In the genomic region with DNA sequence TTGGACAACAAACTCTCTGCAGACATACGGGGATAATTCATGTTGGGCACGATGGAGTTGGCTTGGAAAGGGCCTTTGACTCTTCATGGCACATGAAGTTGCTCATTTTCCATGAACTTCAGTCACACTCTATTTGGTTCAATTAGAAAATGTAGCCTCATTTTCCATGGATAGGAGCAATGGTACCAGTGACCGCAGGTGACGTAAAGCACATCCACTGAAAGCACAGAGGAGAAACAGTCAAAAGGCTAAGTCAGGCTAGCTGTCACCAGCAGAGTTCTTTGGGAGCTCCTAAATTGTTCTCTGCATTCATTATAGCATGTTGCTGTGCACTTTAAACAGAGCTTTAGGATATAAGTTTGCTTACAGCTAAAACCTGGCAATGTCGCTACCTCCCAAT, we compare ENCODE assay signal across 1 cellular context.
TF ChIP-seq lines count a peak whose summit lies in the region.

No MANE protein-coding gene starts in this region.

TF ChIP-seq in GM23338, 12 proteins besides CTCF, POLR2A, EP300 and RAD21:
- no peak for TF ChIP-seq EZH2phosphoT487 (IDR thresholded peaks at IDR 0.05; ENCODE audit: unreplicated experiment)
- TF ChIP-seq CREB1 (CRISPR knock-in tag; IDR thresholded peaks at IDR 0.05; ENCODE audit: low read depth): no peak
- TF ChIP-seq POLR2AphosphoS5 (IDR thresholded peaks at IDR 0.05; ENCODE audit: low read depth): no peak
- TF ChIP-seq, protein P1, sequence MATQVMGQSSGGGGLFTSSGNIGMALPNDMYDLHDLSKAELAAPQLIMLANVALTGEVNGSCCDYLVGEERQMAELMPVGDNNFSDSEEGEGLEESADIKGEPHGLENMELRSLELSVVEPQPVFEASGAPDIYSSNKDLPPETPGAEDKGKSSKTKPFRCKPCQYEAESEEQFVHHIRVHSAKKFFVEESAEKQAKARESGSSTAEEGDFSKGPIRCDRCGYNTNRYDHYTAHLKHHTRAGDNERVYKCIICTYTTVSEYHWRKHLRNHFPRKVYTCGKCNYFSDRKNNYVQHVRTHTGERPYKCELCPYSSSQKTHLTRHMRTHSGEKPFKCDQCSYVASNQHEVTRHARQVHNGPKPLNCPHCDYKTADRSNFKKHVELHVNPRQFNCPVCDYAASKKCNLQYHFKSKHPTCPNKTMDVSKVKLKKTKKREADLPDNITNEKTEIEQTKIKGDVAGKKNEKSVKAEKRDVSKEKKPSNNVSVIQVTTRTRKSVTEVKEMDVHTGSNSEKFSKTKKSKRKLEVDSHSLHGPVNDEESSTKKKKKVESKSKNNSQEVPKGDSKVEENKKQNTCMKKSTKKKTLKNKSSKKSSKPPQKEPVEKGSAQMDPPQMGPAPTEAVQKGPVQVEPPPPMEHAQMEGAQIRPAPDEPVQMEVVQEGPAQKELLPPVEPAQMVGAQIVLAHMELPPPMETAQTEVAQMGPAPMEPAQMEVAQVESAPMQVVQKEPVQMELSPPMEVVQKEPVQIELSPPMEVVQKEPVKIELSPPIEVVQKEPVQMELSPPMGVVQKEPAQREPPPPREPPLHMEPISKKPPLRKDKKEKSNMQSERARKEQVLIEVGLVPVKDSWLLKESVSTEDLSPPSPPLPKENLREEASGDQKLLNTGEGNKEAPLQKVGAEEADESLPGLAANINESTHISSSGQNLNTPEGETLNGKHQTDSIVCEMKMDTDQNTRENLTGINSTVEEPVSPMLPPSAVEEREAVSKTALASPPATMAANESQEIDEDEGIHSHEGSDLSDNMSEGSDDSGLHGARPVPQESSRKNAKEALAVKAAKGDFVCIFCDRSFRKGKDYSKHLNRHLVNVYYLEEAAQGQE (IDR thresholded peaks at IDR 0.05; ENCODE audit: unreplicated experiment): no peak
- no peak for TF ChIP-seq NANOG (IDR thresholded peaks at IDR 0.05; ENCODE audit: borderline replicate concordance)
- TF ChIP-seq, protein P2, sequence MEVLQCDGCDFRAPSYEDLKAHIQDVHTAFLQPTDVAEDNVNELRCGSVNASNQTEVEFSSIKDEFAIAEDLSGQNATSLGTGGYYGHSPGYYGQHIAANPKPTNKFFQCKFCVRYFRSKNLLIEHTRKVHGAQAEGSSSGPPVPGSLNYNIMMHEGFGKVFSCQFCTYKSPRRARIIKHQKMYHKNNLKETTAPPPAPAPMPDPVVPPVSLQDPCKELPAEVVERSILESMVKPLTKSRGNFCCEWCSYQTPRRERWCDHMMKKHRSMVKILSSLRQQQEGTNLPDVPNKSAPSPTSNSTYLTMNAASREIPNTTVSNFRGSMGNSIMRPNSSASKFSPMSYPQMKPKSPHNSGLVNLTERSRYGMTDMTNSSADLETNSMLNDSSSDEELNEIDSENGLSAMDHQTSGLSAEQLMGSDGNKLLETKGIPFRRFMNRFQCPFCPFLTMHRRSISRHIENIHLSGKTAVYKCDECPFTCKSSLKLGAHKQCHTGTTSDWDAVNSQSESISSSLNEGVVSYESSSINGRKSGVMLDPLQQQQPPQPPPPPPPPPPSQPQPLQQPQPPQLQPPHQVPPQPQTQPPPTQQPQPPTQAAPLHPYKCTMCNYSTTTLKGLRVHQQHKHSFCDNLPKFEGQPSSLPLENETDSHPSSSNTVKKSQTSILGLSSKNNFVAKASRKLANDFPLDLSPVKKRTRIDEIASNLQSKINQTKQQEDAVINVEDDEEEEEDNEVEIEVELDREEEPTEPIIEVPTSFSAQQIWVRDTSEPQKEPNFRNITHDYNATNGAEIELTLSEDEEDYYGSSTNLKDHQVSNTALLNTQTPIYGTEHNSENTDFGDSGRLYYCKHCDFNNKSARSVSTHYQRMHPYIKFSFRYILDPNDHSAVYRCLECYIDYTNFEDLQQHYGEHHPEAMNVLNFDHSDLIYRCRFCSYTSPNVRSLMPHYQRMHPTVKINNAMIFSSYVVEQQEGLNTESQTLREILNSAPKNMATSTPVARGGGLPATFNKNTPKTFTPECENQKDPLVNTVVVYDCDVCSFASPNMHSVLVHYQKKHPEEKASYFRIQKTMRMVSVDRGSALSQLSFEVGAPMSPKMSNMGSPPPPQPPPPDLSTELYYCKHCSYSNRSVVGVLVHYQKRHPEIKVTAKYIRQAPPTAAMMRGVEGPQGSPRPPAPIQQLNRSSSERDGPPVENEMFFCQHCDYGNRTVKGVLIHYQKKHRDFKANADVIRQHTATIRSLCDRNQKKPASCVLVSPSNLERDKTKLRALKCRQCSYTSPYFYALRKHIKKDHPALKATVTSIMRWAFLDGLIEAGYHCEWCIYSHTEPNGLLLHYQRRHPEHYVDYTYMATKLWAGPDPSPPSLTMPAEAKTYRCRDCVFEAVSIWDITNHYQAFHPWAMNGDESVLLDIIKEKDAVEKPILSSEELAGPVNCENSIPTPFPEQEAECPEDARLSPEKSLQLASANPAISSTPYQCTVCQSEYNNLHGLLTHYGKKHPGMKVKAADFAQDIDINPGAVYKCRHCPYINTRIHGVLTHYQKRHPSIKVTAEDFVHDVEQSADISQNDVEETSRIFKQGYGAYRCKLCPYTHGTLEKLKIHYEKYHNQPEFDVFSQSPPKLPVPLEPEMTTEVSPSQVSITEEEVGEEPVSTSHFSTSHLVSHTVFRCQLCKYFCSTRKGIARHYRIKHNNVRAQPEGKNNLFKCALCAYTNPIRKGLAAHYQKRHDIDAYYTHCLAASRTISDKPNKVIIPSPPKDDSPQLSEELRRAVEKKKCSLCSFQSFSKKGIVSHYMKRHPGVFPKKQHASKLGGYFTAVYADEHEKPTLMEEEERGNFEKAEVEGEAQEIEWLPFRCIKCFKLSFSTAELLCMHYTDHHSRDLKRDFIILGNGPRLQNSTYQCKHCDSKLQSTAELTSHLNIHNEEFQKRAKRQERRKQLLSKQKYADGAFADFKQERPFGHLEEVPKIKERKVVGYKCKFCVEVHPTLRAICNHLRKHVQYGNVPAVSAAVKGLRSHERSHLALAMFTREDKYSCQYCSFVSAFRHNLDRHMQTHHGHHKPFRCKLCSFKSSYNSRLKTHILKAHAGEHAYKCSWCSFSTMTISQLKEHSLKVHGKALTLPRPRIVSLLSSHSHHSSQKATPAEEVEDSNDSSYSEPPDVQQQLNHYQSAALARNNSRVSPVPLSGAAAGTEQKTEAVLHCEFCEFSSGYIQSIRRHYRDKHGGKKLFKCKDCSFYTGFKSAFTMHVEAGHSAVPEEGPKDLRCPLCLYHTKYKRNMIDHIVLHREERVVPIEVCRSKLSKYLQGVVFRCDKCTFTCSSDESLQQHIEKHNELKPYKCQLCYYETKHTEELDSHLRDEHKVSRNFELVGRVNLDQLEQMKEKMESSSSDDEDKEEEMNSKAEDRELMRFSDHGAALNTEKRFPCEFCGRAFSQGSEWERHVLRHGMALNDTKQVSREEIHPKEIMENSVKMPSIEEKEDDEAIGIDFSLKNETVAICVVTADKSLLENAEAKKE (CRISPR knock-in tag; IDR thresholded peaks at IDR 0.05): no peak
- no peak for TF ChIP-seq STAT1 (IDR thresholded peaks at IDR 0.05; ENCODE audit: unreplicated experiment)
- no peak for TF ChIP-seq ZNF114 (CRISPR knock-in tag; IDR thresholded peaks at IDR 0.05)
- no peak for TF ChIP-seq ZNF331 (CRISPR knock-in tag; IDR thresholded peaks at IDR 0.05; ENCODE audit: low read depth)
- no peak for TF ChIP-seq EZH2 (IDR thresholded peaks at IDR 0.05; ENCODE audit: low read depth, unreplicated experiment)
- TF ChIP-seq JUNB (IDR thresholded peaks at IDR 0.05; ENCODE audit: unreplicated experiment): no peak
- TF ChIP-seq, protein P3, sequence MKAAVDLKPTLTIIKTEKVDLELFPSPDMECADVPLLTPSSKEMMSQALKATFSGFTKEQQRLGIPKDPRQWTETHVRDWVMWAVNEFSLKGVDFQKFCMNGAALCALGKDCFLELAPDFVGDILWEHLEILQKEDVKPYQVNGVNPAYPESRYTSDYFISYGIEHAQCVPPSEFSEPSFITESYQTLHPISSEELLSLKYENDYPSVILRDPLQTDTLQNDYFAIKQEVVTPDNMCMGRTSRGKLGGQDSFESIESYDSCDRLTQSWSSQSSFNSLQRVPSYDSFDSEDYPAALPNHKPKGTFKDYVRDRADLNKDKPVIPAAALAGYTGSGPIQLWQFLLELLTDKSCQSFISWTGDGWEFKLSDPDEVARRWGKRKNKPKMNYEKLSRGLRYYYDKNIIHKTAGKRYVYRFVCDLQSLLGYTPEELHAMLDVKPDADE (IDR thresholded peaks at IDR 0.05): no peak
